8 cellular contexts compared by ENCODE assay signal in the genomic region with DNA sequence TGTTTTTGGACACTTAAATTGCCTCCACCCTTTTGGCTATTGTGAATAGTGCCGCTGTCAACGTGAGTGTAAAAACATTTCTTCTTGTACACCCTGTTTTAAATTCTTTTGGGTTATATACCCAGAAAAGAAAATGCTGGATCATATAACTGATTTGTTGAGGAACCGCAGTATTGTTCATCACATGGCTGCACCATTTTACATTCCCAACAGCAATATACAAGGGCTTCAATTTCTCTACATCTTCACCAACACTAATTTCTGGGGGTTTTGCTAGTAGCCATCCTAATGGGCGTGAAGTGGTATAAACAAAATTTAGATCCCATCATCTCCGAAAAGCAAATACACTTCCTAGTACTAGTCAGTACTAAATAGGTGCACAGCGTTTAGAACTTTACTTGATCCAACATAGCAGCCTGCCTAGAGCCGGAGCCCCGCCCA. TPM values are rescaled to one million over a fixed set of nuclear protein-coding genes. Genes with fewer than 3 reads are reported as not detected.
DNase-seq lines count a peak whose midpoint lies in the region; ATAC-seq and TF ChIP-seq lines count a peak whose summit lies in the region.

No MANE protein-coding gene starts in this region.

- peak overlapping the region; percentile 73 for H3K4me3 Mint-ChIP-seq in GM23338

- DNase-seq in GM23338 (ENCODE audit: low spot score) (no peak), SK-N-MC (ENCODE audit: low read depth, low spot score) (no peak), foreskin keratinocyte (peak; percentile 2 to 85), activated gamma-delta T cell treated with Interleukin-2 at 50 U/mL for 16 hours (no peak), sciatic nerve (ENCODE audit: low spot score) (no peak), amygdala (lab: John Stamatoyannopoulos, UW) (no peak)

- peak overlapping the region; percentile 87 for H3K27ac Mint-ChIP-seq in GM23338

- H3K27me3 ChIP-seq in GM23338 (ENCODE audit: insufficient read depth), result no peaks in the 10 kb centered on the region
- H3K27me3 ChIP-seq in foreskin keratinocyte, result no peaks in the 10 kb centered on the region
- no peaks in the 10 kb centered on the region for H3K27me3 ChIP-seq in skeletal muscle tissue (ENCODE audit: control insufficient read depth in 3 of 3, insufficient read depth in 3 of 3, low read length in 3 of 3)

- peak overlapping the region; percentile 14; the same call in 1 of the 2 replicates for H2AFZ ChIP-seq in GM23338

- H3K9me2 ChIP-seq in GM23338 (ENCODE audit: insufficient read depth), result no peaks in the 10 kb centered on the region

- no peaks in the 10 kb centered on the region; the same call in 1 of the 2 replicates for H4K20me1 ChIP-seq in GM23338 (replicated peaks; ENCODE audit: insufficient read depth)

- peaks cover 3% of the 10 kb centered on the region for H3K36me3 Mint-ChIP-seq in GM23338 (ENCODE audit: low read depth)

- peaks cover 9% of the 10 kb centered on the region for H3K79me2 ChIP-seq in GM23338 (replicated peaks; ENCODE audit: insufficient read depth)

- no peak; the same call in 2 of the 3 replicates for ATAC-seq in GM23338
- ATAC-seq in foreskin keratinocyte, result peak; percentile 2
- ATAC-seq in HG02610 (IDR thresholded peaks at IDR 0.05; ENCODE audit: unreplicated experiment), result no peak
- ATAC-seq in sciatic nerve, result no peak

- peaks cover 27% of the 10 kb centered on the region for H3K4me1 ChIP-seq in GM23338 (ENCODE audit: insufficient read depth)
- H3K4me1 ChIP-seq in foreskin keratinocyte, result no peaks in the 10 kb centered on the region
- peaks cover 8 to 19% (median 12%) of the 10 kb centered on the region in 3 donors for H3K4me1 ChIP-seq in skeletal muscle tissue (ENCODE audit: control insufficient read depth in 3 of 3, insufficient read depth in 3 of 3, low read length in 3 of 3)

- H3K27ac ChIP-seq in GM23338 (ENCODE audit: low read depth) (peak overlapping the region; percentile 99), SK-N-MC (peak overlapping the region; percentile 86), foreskin keratinocyte (peak overlapping the region; percentile 99), skeletal muscle tissue (ENCODE audit: low read depth, low read length) (peak overlapping the region; percentile 82)

- H3K9ac ChIP-seq in SK-N-MC (ENCODE audit: insufficient read length) (peak overlapping the region; percentile 84), skeletal muscle tissue (ENCODE audit: low read depth in 1 of 3, low read length in 3 of 3) (peak overlapping the region; percentile 76 to 91 (median 83))

- peak overlapping the region; percentile 94 for H3K4me2 ChIP-seq in GM23338

- H3F3A ChIP-seq in GM23338 (replicated peaks; ENCODE audit: low read depth), result peaks cover 10% of the 10 kb centered on the region

- intact Hi-C loops in sciatic nerve (cut with DNase I), result no loop called here

- H3K27me3 Mint-ChIP-seq in GM23338 (ENCODE audit: insufficient read depth, low read depth, poor library complexity), result peaks cover 8% of the 10 kb centered on the region

- no peaks in the 10 kb centered on the region for H3K9me3 Mint-ChIP-seq in GM23338

- H3K36me3 ChIP-seq in GM23338 (ENCODE audit: insufficient read depth) (peaks cover 1% of the 10 kb centered on the region; the same call in 1 of the 2 replicates), SK-N-MC (ENCODE audit: insufficient read depth, low read length) (no peaks in the 10 kb centered on the region), skeletal muscle tissue (ENCODE audit: control insufficient read depth in 3 of 3, insufficient read depth in 3 of 3, low read length in 3 of 3) (peaks cover 13 to 18% (median 14%) of the 10 kb centered on the region in 3 donors)

- TF ChIP-seq CTCF in GM23338 (conservative IDR thresholded peaks at IDR 0.05; ENCODE audit: low read depth in 2 of 2), result no peak
- no peak for TF ChIP-seq CTCF in foreskin keratinocyte (conservative IDR thresholded peaks at IDR 0.05)

- H3K4me1 Mint-ChIP-seq in GM23338, result peaks cover 26% of the 10 kb centered on the region

- H3K4me3 ChIP-seq in GM23338 (peak overlapping the region; percentile 97), SK-N-MC (peak overlapping the region; percentile 99), skeletal muscle tissue (ENCODE audit: low read length in 3 of 3) (peak overlapping the region; percentile 78 to 92 (median 88))

- no peaks in the 10 kb centered on the region for H3K9me3 ChIP-seq in SK-N-MC (ENCODE audit: low read depth, low read length)
- H3K9me3 ChIP-seq in skeletal muscle tissue (ENCODE audit: control insufficient read depth in 3 of 3, low read length in 3 of 3), result no peaks in the 10 kb centered on the region

TF ChIP-seq in GM23338, 12 proteins besides CTCF, POLR2A, EP300 and RAD21:
- TF ChIP-seq POLR2AphosphoS5 (IDR thresholded peaks at IDR 0.05; ENCODE audit: low read depth), result no peak
- no peak for TF ChIP-seq ZNF331 (CRISPR knock-in tag; IDR thresholded peaks at IDR 0.05; ENCODE audit: low read depth)
- TF ChIP-seq NANOG (IDR thresholded peaks at IDR 0.05; ENCODE audit: borderline replicate concordance), result no peak
- TF ChIP-seq JUNB (IDR thresholded peaks at IDR 0.05; ENCODE audit: unreplicated experiment), result no peak

RNA-seq across cellular contexts. Expression of gene BPHL, which starts 0.6 kb away (rescaled TPM):
- total RNA-seq in GM23338 (2014; rRNA removed; shearing (Covaris generic)), result 22.8 and 29.2 TPM in 2 replicates
- polyA plus RNA-seq in GM23338 (2016; fragmentation: Nextera tagmentation; extraction: Ambion mirVana) (38.4 and 45.5 TPM in 2 replicates), foreskin keratinocyte (19.7 and 22.4 TPM in 2 replicates)
- total RNA-seq in foreskin keratinocyte (13.1 and 13.2 TPM in 2 replicates), skeletal muscle tissue (17.7 TPM), sciatic nerve (15.7 TPM)

RNA-seq across cellular contexts. Expression of gene TUBB2A, which starts 39.4 kb away (rescaled TPM):
- total RNA-seq in GM23338 (2014; rRNA removed; shearing (Covaris generic)), result 376 and 407 TPM in 2 replicates
- polyA plus RNA-seq in GM23338 (2016; fragmentation: Nextera tagmentation; extraction: Ambion mirVana) (286 and 305 TPM in 2 replicates), foreskin keratinocyte (35.5 and 41.1 TPM in 2 replicates)
- total RNA-seq in foreskin keratinocyte (31.2 and 34.6 TPM in 2 replicates), skeletal muscle tissue (59.0 TPM), sciatic nerve (53.1 TPM)

RNA-seq across cellular contexts. Expression of gene RIPK1, which starts 49.6 kb away (rescaled TPM):
- total RNA-seq in GM23338 (2014; rRNA removed; shearing (Covaris generic)), result 16.7 and 19.4 TPM in 2 replicates
- polyA plus RNA-seq in GM23338 (2016; fragmentation: Nextera tagmentation; extraction: Ambion mirVana), result 4.9 and 5.7 TPM in 2 replicates
- total RNA-seq in foreskin keratinocyte, result 18.6 and 18.8 TPM in 2 replicates
- 9.1 and 9.3 TPM in 2 replicates for polyA plus RNA-seq in foreskin keratinocyte
- total RNA-seq in skeletal muscle tissue, result 14.6 TPM
- 25.9 TPM for total RNA-seq in sciatic nerve

Comparison
In these comparisons a context has a peak if more than half of its experiments do, and no peak if none do; other contexts are left out.
1. DNase-seq: peak in foreskin keratinocyte (2 of 2); none in GM23338 (single experiment), SK-N-MC (single experiment), activated gamma-delta T cell treated with Interleukin-2 at 50 U/mL for 16 hours (single experiment), sciatic nerve (single experiment) and amygdala (0 of 56).
2. Peak in every context shown above with its lines, with median percentiles within 50 percentile points of each other: H3K27ac ChIP-seq and H3K4me3 ChIP-seq.